ENCODE assay signal across 19 cellular contexts in genomic region chr16:67951485-67951884, GRCh38. TPM values are rescaled to one million over a fixed set of nuclear protein-coding genes. Genes with fewer than 3 reads are reported as not detected.
A peak's percentile ranks its signal among the peaks of the same experiment; 100 is the strongest.
DNase-seq lines count a peak whose midpoint lies in the region; ATAC-seq, FAIRE-seq and TF ChIP-seq lines count a peak whose summit lies in the region.
"Had no signal": no experiment of that assay in that cellular context is flagged by ENCODE, and none has a peak within 500 bp of the region (broad histone marks: within the 10 kb centered on the region; RNA-seq: fewer than 3 reads in every experiment).

No MANE protein-coding gene starts in this region.

- H3K4me3 ChIP-seq in adipocyte (ENCODE audit: low read length): no peak overlapping the region
- H3K4me3 ChIP-seq: cardiac muscle cell, skin epidermis had no signal

- H3K36me3 ChIP-seq in adipocyte (ENCODE audit: control insufficient read depth, insufficient read depth, low read length, severe bottlenecking): peaks cover 87% of the 10 kb centered on the region

- TF ChIP-seq CTCF in foreskin keratinocyte (conservative IDR thresholded peaks at IDR 0.05) (no peak), D721Med (IDR thresholded peaks at IDR 0.05; ENCODE audit: insufficient read depth, missing control alignments) (no peak)

- no peak for FAIRE-seq in D721Med (lab: Jason Lieb, UNC)
- FAIRE-seq: endometrium had no signal

- H3K27me3 ChIP-seq in adipocyte (replicated peaks; ENCODE audit: control insufficient read depth, insufficient read depth, low read length) (no peaks in the 10 kb centered on the region), foreskin keratinocyte (no peaks in the 10 kb centered on the region)
- H3K27me3 ChIP-seq: cardiac muscle cell had no signal

- H3K4me1 ChIP-seq in adipocyte (ENCODE audit: control insufficient read depth, insufficient read depth, low read length): peaks cover 21% of the 10 kb centered on the region
- no peaks in the 10 kb centered on the region for H3K4me1 ChIP-seq in foreskin keratinocyte

- H3K27ac ChIP-seq in substantia nigra (ENCODE audit: low read depth, low read length, poor library complexity, severe bottlenecking) (peak overlapping the region; percentile 80), foreskin keratinocyte (no peak overlapping the region)
- H3K27ac ChIP-seq: cardiac muscle cell, KMS-11 had no signal

- H3K9me3 ChIP-seq in adipocyte (ENCODE audit: control insufficient read depth, low read length): no peaks in the 10 kb centered on the region

- DNase-seq in adipocyte (ENCODE audit: low read depth) (no peak), globus pallidus (ENCODE audit: low spot score) (peak; percentile 94), midbrain (lab: John Stamatoyannopoulos, UW) (peak; percentile 91), substantia nigra (lab: John Stamatoyannopoulos, UW) (peak; percentile 33 to 95 (median 84)), foreskin keratinocyte (no peak), D721Med (ENCODE audit: insufficient read length, low spot score) (no peak), HuH-7 (ENCODE audit: low spot score) (no peak)
- DNase-seq: activated CD4-positive, CD25-positive, alpha-beta regulatory T cell; activated naive CD4-positive, alpha-beta T cell treated with Interleukin-2 at 50 U/mL for 16 hours; kidney glomerular epithelial cell; NCI-H146; NCI-H446 treated with DMSO at 0.1 percent for 48 hours; OCI-M1 had no signal

- H3K9ac ChIP-seq in adipocyte (ENCODE audit: low read length): peak overlapping the region; percentile 22
- H3K9ac ChIP-seq: KMS-11 had no signal

- ATAC-seq in GM19023 (IDR thresholded peaks at IDR 0.05; ENCODE audit: unreplicated experiment) (no peak), foreskin keratinocyte (no peak)

RNA-seq across cellular contexts. Expression of gene LCAT, which starts 7.6 kb away (rescaled TPM):
- 19.2 and 24.8 TPM in 2 replicates for total RNA-seq in foreskin keratinocyte
- polyA plus RNA-seq in foreskin keratinocyte: 25.6 and 29.9 TPM in 2 replicates

RNA-seq across cellular contexts. Expression of gene PSMB10, which starts 14.8 kb away (rescaled TPM):
- 43.5 and 46.3 TPM in 2 replicates for total RNA-seq in foreskin keratinocyte
- 51.2 and 53.6 TPM in 2 replicates for polyA plus RNA-seq in foreskin keratinocyte

RNA-seq across cellular contexts. Expression of gene SLC12A4, which starts 17.0 kb away (rescaled TPM):
- 79.0 and 90.9 TPM in 2 replicates for total RNA-seq in foreskin keratinocyte
- polyA plus RNA-seq in foreskin keratinocyte: 52.6 and 57.5 TPM in 2 replicates

RNA-seq across cellular contexts. Expression of gene CTRL, which starts 19.8 kb away (rescaled TPM):
- 0.31 and 0.35 TPM in 2 replicates for total RNA-seq in foreskin keratinocyte
- 0.60 and 0.62 TPM in 2 replicates for polyA plus RNA-seq in foreskin keratinocyte

RNA-seq across cellular contexts. Expression of gene DPEP3, which starts 28.8 kb away (rescaled TPM):
- total RNA-seq in foreskin keratinocyte: not detected in 2 replicates
- polyA plus RNA-seq in foreskin keratinocyte: not detected in 2 replicates
- total RNA-seq: cardiac muscle cell, glomerular endothelial cell had no signal

Comparison
In these comparisons a context has a peak if more than half of its experiments do, and no peak if none do; other contexts are left out.
1. DNase-seq: peak in globus pallidus (single experiment), midbrain (single experiment) and substantia nigra (49 of 49); none in adipocyte (single experiment), foreskin keratinocyte (0 of 2), D721Med (single experiment) and HuH-7 (single experiment).